ENCODE assay signal across 24 cellular contexts in genomic region chr1:56429288-56429687, GRCh38.
"Had no signal": no experiment of that assay in that cellular context is flagged by ENCODE, and none has a peak within 500 bp of the region (broad histone marks: within the 10 kb centered on the region; RNA-seq: fewer than 3 reads in every experiment).

No MANE protein-coding gene starts in this region.

- DNase-seq: activated CD4-positive, alpha-beta T cell treated with anti-CD3 and anti-CD28 coated beads for 4 hours; activated CD4-positive, alpha-beta T cell treated with anti-CD3 and anti-CD28 coated beads, Interleukin-2, amount 50 U/mL, for 48 hours; activated CD4-positive, CD25-positive, alpha-beta regulatory T cell; activated CD8-positive, alpha-beta memory T cell treated with anti-CD3 and anti-CD28 coated beads, Interleukin-2, amount 50 U/mL, for 48 hours; activated naive CD4-positive, alpha-beta T cell; activated T-cell treated with anti-CD3 and anti-CD28 coated beads, Interleukin-2, amount 50 U/mL, for 4 hours; adrenal gland; brain microvascular endothelial cell; caudate nucleus; dermis blood vessel endothelial cell; effector CD8-positive, alpha-beta T cell; erythroblast; foreskin keratinocyte; left colon; mucosa of descending colon; naive B cell; nucleus accumbens; small intestine; stimulated activated CD4-positive, alpha-beta T cell treated with anti-CD3 and anti-CD28 coated beads, Interleukin-2, amount 100 ng/mL, for 24 hours; stimulated activated naive CD8-positive, alpha-beta T cell treated with anti-CD3 and anti-CD28 coated beads, Interleukin-15, amount 100 ng/mL, for 72 hours had no signal

- H3K36me3 ChIP-seq: adrenal gland, ascending aorta, brain microvascular endothelial cell, tibial nerve had no signal

- H3K27ac ChIP-seq: adrenal gland, ascending aorta, brain microvascular endothelial cell, foreskin keratinocyte, tibial nerve had no signal

- H3K4me1 ChIP-seq: ascending aorta, foreskin keratinocyte had no signal

- ATAC-seq: activated T-cell treated with anti-CD3 and anti-CD28 coated beads, Interleukin-2, amount 50 U/mL, for 4 hours; foreskin keratinocyte; left colon; mucosa of descending colon; sciatic nerve; stimulated activated effector memory CD8-positive, alpha-beta T cell treated with anti-CD3 and anti-CD28 coated beads, Interleukin-12 subunit alpha, Interleukin-12 subunit beta, amount 100 ng/mL, for 72 hours; stimulated activated naive CD8-positive, alpha-beta T cell treated with anti-CD3 and anti-CD28 coated beads, Interleukin-15, amount 100 ng/mL, for 72 hours had no signal

- H3K4me3 ChIP-seq: adrenal gland, ascending aorta, mucosa of descending colon, tibial nerve had no signal

- H3K9me3 ChIP-seq: adrenal gland, ascending aorta, mucosa of descending colon, tibial nerve had no signal

- H3K27me3 ChIP-seq: adrenal gland, ascending aorta, brain microvascular endothelial cell, foreskin keratinocyte, tibial nerve had no signal
